9 cellular contexts compared by ENCODE assay signal in the genomic region with DNA sequence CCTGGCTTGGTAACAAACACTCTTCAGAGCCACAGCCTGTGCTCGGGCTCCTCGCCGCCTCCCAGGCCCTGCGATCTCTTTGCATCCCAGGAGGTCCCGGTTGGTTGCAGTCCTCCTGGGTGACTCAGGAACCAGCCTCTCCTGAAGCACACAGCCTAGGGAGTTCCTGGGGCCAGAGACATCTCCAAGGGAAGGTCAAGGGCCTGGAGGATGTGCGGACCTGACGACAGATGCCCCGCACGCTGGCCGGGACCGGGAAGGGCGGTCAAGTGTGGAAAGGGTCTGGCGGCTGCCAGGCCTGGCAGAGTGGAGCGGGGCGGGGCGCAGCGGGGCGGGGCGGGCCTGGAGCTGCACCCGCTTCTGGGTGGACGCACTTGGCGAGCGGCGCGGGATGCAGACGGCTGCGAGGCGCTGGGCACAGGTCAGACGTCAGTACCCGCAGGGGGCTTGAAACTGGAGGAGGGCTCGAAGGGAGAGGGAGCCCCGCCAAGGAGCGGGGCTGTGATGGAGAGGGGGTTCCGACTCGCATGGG. TPM values are rescaled to one million over a fixed set of nuclear protein-coding genes. Genes with fewer than 3 reads are reported as not detected.
A peak's percentile ranks its signal among the peaks of the same experiment; 100 is the strongest.
DNase-seq lines count a peak whose midpoint lies in the region; TF ChIP-seq lines count a peak whose summit lies in the region.
"Had no signal": no experiment of that assay in that cellular context is flagged by ENCODE, and none has a peak within 500 bp of the region (broad histone marks: within the 10 kb centered on the region; RNA-seq: fewer than 3 reads in every experiment).

No MANE protein-coding gene starts in this region.

- H3K27me3 Mint-ChIP-seq in HFFc6 (ENCODE audit: insufficient read depth): no peaks in the 10 kb centered on the region
- H3K27me3 Mint-ChIP-seq in MCF 10A (ENCODE audit: insufficient read depth, unreplicated experiment): no peaks in the 10 kb centered on the region

- H3K27ac Mint-ChIP-seq in HFFc6 (peak overlapping the region; percentile 38), MCF 10A (ENCODE audit: low read depth, unreplicated experiment) (no peak overlapping the region)

- peak overlapping the region; percentile 54 for H3K4me3 ChIP-seq in AG04449 (ENCODE audit: low read depth, low read length)
- H3K4me3 ChIP-seq: SK-N-MC had no signal

- DNase-seq in AG04449 (ENCODE audit: low read depth, low spot score) (no peak), HFFc6 (peak; percentile 7), MCF 10A (ENCODE audit: unreplicated experiment) (no peak), iPS-NIHi11 (ENCODE audit: low spot score) (peak; percentile 47), NCI-H226 (no peak), NCI-H2171 treated with DMSO at 0.1 percent for 48 hours (lab: John Stamatoyannopoulos, UW) (no peak), NCI-H1930 (lab: John Stamatoyannopoulos, UW) (no peak)
- DNase-seq in effector CD8-positive, alpha-beta T cell (lab: John Stamatoyannopoulos, UW): no peak

- POLR2A ChIA-PET in AG04449 (lab: Yijun Ruan, JAX) (no interaction called here), MCF 10A (lab: Yijun Ruan, JAX) (interaction anchor here (1.1 kb wide), 1 partner anchor 29 kb away, joined by 4 read pairs; no protein-coding TSS in a partner anchor)

- intact Hi-C loops in MCF 10A (cut with micrococcal nuclease): no loop called here

- H3K4me1 Mint-ChIP-seq in HFFc6 (ENCODE audit: low read depth) (peaks cover 36% of the 10 kb centered on the region), MCF 10A (ENCODE audit: insufficient read depth, unreplicated experiment) (no peaks in the 10 kb centered on the region)

- BruUV-seq in MCF 10A (replicated peaks; lab: Mats Ljungman, UMichigan): no TSS peak

- H3K36me3 Mint-ChIP-seq in HFFc6 (ENCODE audit: low read depth): no peaks in the 10 kb centered on the region
- no peaks in the 10 kb centered on the region for H3K36me3 Mint-ChIP-seq in MCF 10A (ENCODE audit: insufficient read depth, unreplicated experiment)

- H3K4me3 Mint-ChIP-seq in HFFc6: peak overlapping the region; percentile 91
- H3K4me3 Mint-ChIP-seq in MCF 10A (ENCODE audit: unreplicated experiment): peak overlapping the region; percentile 41

- TF ChIP-seq CTCF in AG04449 (IDR thresholded peaks at IDR 0.05; ENCODE audit: insufficient read depth, low read length, missing control alignments): no peak
- no peak for TF ChIP-seq CTCF in HFFc6 (IDR thresholded peaks at IDR 0.05)
- no peak for TF ChIP-seq CTCF in MCF 10A (IDR thresholded peaks at IDR 0.05; ENCODE audit: unreplicated experiment)

- CTCF ChIA-PET in AG04449 (lab: Yijun Ruan, JAX) (interaction anchor here (1.5 to 3.9 kb wide), 4 partner anchors 12 to 125 kb away, joined by 3 to 26 read pairs (median 6); no protein-coding TSS in a partner anchor), MCF 10A (lab: Yijun Ruan, JAX) (interaction anchor here (0.9 to 1.7 kb wide), 3 partner anchors 13 to 323 kb away, joined by 3 to 5 read pairs (median 3); no protein-coding TSS in a partner anchor)

- H3K9me3 Mint-ChIP-seq in HFFc6: peaks cover 4% of the 10 kb centered on the region; the same call in 1 of the 2 replicates
- H3K9me3 Mint-ChIP-seq in MCF 10A (ENCODE audit: unreplicated experiment): no peaks in the 10 kb centered on the region

RNA-seq across cellular contexts. Expression of gene PRSS3, which starts 45.0 kb away (rescaled TPM):
- total RNA-seq in HFFc6 (2021; fragmentation: NEBNext Ultra II Directional; extraction: Animal tissue kit (Norgen Biotek cat#: 25700)): 10 to 100 TPM; 18.9 to 40.4 (median 23.8) TPM
- 0.74 and 1.4 TPM in 2 replicates for total RNA-seq in MCF 10A (2022)

Comparison
In these comparisons a context has a peak if more than half of its experiments do, and no peak if none do; other contexts are left out.
1. DNase-seq: peak in HFFc6 (single experiment) and iPS-NIHi11 (single experiment); none in AG04449 (single experiment), MCF 10A (single experiment), effector CD8-positive, alpha-beta T cell (single experiment), NCI-H226 (single experiment), NCI-H2171 treated with DMSO at 0.1 percent for 48 hours (single experiment) and NCI-H1930 (0 of 2).